Comparison of ENCODE assay signal across 1 cellular context in genomic region chr1:160261878-160262794, GRCh38.
TF ChIP-seq lines count a peak whose summit lies in the region.

TSS of gene DCAF8 (minus strand) at chr1:160262549. CDS start at chr1:160244008, 18,541 bp downstream.

TF ChIP-seq in HepG2, 621 proteins besides CTCF, POLR2A, EP300 and RAD21 (continued from another document):
- TF ChIP-seq, protein P1, sequence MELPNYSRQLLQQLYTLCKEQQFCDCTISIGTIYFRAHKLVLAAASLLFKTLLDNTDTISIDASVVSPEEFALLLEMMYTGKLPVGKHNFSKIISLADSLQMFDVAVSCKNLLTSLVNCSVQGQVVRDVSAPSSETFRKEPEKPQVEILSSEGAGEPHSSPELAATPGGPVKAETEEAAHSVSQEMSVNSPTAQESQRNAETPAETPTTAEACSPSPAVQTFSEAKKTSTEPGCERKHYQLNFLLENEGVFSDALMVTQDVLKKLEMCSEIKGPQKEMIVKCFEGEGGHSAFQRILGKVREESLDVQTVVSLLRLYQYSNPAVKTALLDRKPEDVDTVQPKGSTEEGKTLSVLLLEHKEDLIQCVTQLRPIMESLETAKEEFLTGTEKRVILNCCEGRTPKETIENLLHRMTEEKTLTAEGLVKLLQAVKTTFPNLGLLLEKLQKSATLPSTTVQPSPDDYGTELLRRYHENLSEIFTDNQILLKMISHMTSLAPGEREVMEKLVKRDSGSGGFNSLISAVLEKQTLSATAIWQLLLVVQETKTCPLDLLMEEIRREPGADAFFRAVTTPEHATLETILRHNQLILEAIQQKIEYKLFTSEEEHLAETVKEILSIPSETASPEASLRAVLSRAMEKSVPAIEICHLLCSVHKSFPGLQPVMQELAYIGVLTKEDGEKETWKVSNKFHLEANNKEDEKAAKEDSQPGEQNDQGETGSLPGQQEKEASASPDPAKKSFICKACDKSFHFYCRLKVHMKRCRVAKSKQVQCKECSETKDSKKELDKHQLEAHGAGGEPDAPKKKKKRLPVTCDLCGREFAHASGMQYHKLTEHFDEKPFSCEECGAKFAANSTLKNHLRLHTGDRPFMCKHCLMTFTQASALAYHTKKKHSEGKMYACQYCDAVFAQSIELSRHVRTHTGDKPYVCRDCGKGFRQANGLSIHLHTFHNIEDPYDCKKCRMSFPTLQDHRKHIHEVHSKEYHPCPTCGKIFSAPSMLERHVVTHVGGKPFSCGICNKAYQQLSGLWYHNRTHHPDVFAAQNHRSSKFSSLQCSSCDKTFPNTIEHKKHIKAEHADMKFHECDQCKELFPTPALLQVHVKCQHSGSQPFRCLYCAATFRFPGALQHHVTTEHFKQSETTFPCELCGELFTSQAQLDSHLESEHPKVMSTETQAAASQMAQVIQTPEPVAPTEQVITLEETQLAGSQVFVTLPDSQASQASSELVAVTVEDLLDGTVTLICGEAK (IDR thresholded peaks at IDR 0.05) = no peak
- TF ChIP-seq, protein P1 (CRISPR knock-in tag; IDR thresholded peaks at IDR 0.05) = no peak; the same call in 1 of the 2 replicates
- no peak; the same call in 1 of the 2 replicates for TF ChIP-seq ZFP90 (CRISPR knock-in tag; IDR thresholded peaks at IDR 0.05; ENCODE audit: borderline replicate concordance)
- TF ChIP-seq CEBPB (IDR thresholded peaks at IDR 0.05; ENCODE audit: borderline replicate concordance, low read depth, low read length) = no peak
- TF ChIP-seq ZBTB42 (CRISPR knock-in tag; IDR thresholded peaks at IDR 0.05) = no peak
- no peak for TF ChIP-seq ZBTB3 (CRISPR knock-in tag; IDR thresholded peaks at IDR 0.05; ENCODE audit: borderline replicate concordance, low read depth)
- TF ChIP-seq HNF4G (IDR thresholded peaks at IDR 0.05; ENCODE audit: borderline replicate concordance, low read depth, low read length) = no peak
- TF ChIP-seq HNF4G (CRISPR knock-in tag; IDR thresholded peaks at IDR 0.05; ENCODE audit: borderline replicate concordance, low read depth) = 0 out of 2 replicates have a peak, but pooled peaks have one; percentile 34
- TF ChIP-seq SIN3B (IDR thresholded peaks at IDR 0.05; ENCODE audit: low read length) = peak; percentile 13; the same call in 1 of the 2 replicates
- TF ChIP-seq ZMYM4 (CRISPR knock-in tag; IDR thresholded peaks at IDR 0.05) = peak; percentile 95
- TF ChIP-seq, protein P2, sequence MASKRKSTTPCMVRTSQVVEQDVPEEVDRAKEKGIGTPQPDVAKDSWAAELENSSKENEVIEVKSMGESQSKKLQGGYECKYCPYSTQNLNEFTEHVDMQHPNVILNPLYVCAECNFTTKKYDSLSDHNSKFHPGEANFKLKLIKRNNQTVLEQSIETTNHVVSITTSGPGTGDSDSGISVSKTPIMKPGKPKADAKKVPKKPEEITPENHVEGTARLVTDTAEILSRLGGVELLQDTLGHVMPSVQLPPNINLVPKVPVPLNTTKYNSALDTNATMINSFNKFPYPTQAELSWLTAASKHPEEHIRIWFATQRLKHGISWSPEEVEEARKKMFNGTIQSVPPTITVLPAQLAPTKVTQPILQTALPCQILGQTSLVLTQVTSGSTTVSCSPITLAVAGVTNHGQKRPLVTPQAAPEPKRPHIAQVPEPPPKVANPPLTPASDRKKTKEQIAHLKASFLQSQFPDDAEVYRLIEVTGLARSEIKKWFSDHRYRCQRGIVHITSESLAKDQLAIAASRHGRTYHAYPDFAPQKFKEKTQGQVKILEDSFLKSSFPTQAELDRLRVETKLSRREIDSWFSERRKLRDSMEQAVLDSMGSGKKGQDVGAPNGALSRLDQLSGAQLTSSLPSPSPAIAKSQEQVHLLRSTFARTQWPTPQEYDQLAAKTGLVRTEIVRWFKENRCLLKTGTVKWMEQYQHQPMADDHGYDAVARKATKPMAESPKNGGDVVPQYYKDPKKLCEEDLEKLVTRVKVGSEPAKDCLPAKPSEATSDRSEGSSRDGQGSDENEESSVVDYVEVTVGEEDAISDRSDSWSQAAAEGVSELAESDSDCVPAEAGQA (IDR thresholded peaks at IDR 0.05; ENCODE audit: low read depth) = peak; percentile 55; the same call in 1 of the 2 replicates
- TF ChIP-seq, protein P2 (CRISPR knock-in tag; IDR thresholded peaks at IDR 0.05; ENCODE audit: borderline replicate concordance) = no peak
- TF ChIP-seq PHF21A (CRISPR knock-in tag; IDR thresholded peaks at IDR 0.05) = no peak
- no peak for TF ChIP-seq ZBTB10 (CRISPR knock-in tag; IDR thresholded peaks at IDR 0.05; ENCODE audit: borderline replicate concordance)
- peak; percentile 88 for TF ChIP-seq ZNF414 (CRISPR knock-in tag; IDR thresholded peaks at IDR 0.05)
- TF ChIP-seq KLF13 (CRISPR knock-in tag; IDR thresholded peaks at IDR 0.05) = 0 out of 2 replicates have a peak, but pooled peaks have one; percentile 73
- TF ChIP-seq TRIM24 (CRISPR knock-in tag; IDR thresholded peaks at IDR 0.05) = no peak
- TF ChIP-seq STAT5B (CRISPR knock-in tag; IDR thresholded peaks at IDR 0.05) = 0 out of 2 replicates have a peak, but pooled peaks have one; percentile 19
TF ChIP-seq in HepG2: peak in this region for 280.
